ENCODE assay signal across 18 cellular contexts in genomic region chr11:104320091-104320490, GRCh38.
"Had no signal": no experiment of that assay in that cellular context is flagged by ENCODE, and none has a peak within 500 bp of the region (broad histone marks: within the 10 kb centered on the region; RNA-seq: fewer than 3 reads in every experiment).

No MANE protein-coding gene starts in this region.

- DNase-seq: activated CD4-positive, alpha-beta T cell treated with anti-CD3 and anti-CD28 coated beads for 1 hour; activated CD4-positive, alpha-beta T cell treated with anti-CD3 and anti-CD28 coated beads, Interleukin-2, amount 50 U/mL, for 48 hours; activated naive CD4-positive, alpha-beta T cell treated with anti-CD3 and anti-CD28 coated beads, Interleukin-2, amount 10 ng/mL, durations not matched to agents 7 days and 5 days; activated T-cell treated with anti-CD3 and anti-CD28 coated beads, Interleukin-2, amount 50 U/mL, for 1 hour; body of pancreas; cortex of kidney; effector CD4-positive, alpha-beta T cell; esophagus squamous epithelium; islet precursor cell; mammary epithelial cell; posterior cingulate gyrus; stimulated activated CD4-positive, alpha-beta T cell treated with anti-CD3 and anti-CD28 coated beads, Interleukin-4, amount 100 ng/mL, for 24 hours; stimulated activated CD8-positive, alpha-beta memory T cell treated with anti-CD3 and anti-CD28 coated beads, Interleukin-4, amount 100 ng/mL, for 48 hours; stimulated activated naive CD4-positive, alpha-beta T cell treated with Interleukin-2 at 50 U/mL for 16 hours; T-cell; T-helper 9 cell; transverse colon had no signal

- H3K4me3 ChIP-seq: body of pancreas, esophagus squamous epithelium, gastroesophageal sphincter, transverse colon had no signal
